Comparison of ENCODE assay signal across 9 cellular contexts in the genomic region with DNA sequence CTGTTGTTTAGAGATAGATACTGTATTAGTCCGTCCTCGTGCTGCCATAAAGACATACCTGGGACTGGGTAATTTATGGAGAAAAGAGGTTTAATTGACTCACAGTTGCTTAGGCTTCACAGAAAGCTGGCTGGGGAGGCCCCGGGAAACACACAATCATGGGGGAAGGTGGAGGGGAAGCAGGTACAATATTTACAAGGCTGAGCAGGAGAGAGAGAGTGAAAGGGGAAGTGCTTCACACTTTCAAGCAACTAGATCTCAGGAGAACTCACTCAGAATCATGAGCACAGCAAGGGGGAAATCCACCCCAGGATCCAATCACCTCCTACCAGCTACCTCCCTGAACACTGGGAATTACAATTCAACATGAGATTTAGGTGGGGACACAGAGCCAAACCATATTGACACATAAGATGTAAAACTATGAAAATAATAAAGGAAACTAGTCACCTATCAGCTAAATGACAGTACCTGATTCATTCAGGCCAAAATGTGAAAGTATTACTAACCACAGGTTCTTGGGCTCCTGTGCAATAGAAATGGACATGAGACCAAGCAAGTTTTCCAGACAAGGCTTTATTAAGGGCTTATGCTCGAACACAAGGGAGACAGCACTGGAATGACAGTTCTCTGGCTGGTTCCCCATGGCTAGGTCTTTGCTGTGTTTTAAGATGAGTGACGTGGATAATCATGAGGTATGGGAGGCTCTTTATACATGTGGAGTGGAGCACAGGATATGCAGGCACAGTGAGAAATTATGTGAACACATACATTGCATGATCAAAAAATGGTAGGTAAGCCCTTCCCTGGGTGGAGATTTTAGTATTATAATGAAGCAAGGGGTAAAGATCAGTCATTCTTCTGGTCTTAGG. TPM values are rescaled to one million over a fixed set of nuclear protein-coding genes. Genes with fewer than 3 reads are reported as not detected.
A peak's percentile ranks its signal among the peaks of the same experiment; 100 is the strongest.
DNase-seq lines count a peak whose midpoint lies in the region; ATAC-seq lines count a peak whose summit lies in the region.
"Not testable (repeated sequence)": the region's sequence is repeated elsewhere in the genome, so short reads cannot be mapped to it uniquely, and the experiment has no call there.
"Had no signal": no experiment of that assay in that cellular context is flagged by ENCODE, and none has a peak within 500 bp of the region (broad histone marks: within the 10 kb centered on the region; RNA-seq: fewer than 3 reads in every experiment).

No MANE protein-coding gene starts in this region.

- H3K27me3 Mint-ChIP-seq in IgD-negative memory B cell, naive B cell: not testable (repeated sequence)

- H3K4me1 Mint-ChIP-seq in IgD-negative memory B cell, result peaks cover 10 to 25% (median 22%) of the 10 kb centered on the region in 3 donors
- H3K4me1 Mint-ChIP-seq in naive B cell, result peaks cover 14 to 42% (median 37%) of the 10 kb centered on the region in 3 donors

- not testable (repeated sequence) for H3K9me3 Mint-ChIP-seq in IgD-negative memory B cell, naive B cell

- peak; percentile 60 for DNase-seq in naive B cell

- ATAC-seq in GM18499 (IDR thresholded peaks at IDR 0.05; ENCODE audit: insufficient read depth, unreplicated experiment), result peak; percentile 80
- ATAC-seq in GM19023 (IDR thresholded peaks at IDR 0.05; ENCODE audit: unreplicated experiment), result peak; percentile 90
- ATAC-seq in GM21360 (IDR thresholded peaks at IDR 0.05; ENCODE audit: unreplicated experiment), result peak; percentile 98
- peak; percentile 96 for ATAC-seq in HG02571 (IDR thresholded peaks at IDR 0.05; ENCODE audit: unreplicated experiment)
- ATAC-seq in HG02973 (IDR thresholded peaks at IDR 0.05; ENCODE audit: unreplicated experiment), result peak; percentile 95
- ATAC-seq in HG03280 (IDR thresholded peaks at IDR 0.05; ENCODE audit: unreplicated experiment), result peak; percentile 89
- ATAC-seq in naive B cell (ENCODE audit: low read depth in 2 of 2), result peak; percentile 98

- H3K36me3 Mint-ChIP-seq in IgD-negative memory B cell, naive B cell: not testable (repeated sequence)

- H3K27ac Mint-ChIP-seq in IgD-negative memory B cell (peak overlapping the region; percentile 72 to 93 (median 75)), naive B cell (peak overlapping the region; percentile 85 to 97 (median 93))

- H3K4me3 Mint-ChIP-seq in IgD-negative memory B cell (peak overlapping the region in 2 of 4 donors; percentile 12 to 30), naive B cell (peak overlapping the region in 7 of 8 donors; percentile 4 to 65 (median 53))

RNA-seq across cellular contexts. Expression of gene OR2T27, which starts 8.4 kb away (rescaled TPM):
- polyA plus RNA-seq in IgD-negative memory B cell, result not detected
- not detected for polyA plus RNA-seq in naive B cell (ENCODE audit: low read depth in 6 of 6)
- polyA plus RNA-seq: sigmoid colon had no signal

RNA-seq across cellular contexts. Expression of gene OR2T35, which starts 18.6 kb away (rescaled TPM):
- not detected for polyA plus RNA-seq in IgD-negative memory B cell
- polyA plus RNA-seq in naive B cell (ENCODE audit: low read depth in 6 of 6), result under 1 TPM in 2 of 6 donors, not detected in 4; 0.13 to 0.16 TPM
- polyA plus RNA-seq: sigmoid colon had no signal

RNA-seq across cellular contexts. Expression of gene OR2T11, which starts 28.8 kb away (rescaled TPM):
- not detected for polyA plus RNA-seq in IgD-negative memory B cell
- polyA plus RNA-seq in naive B cell (ENCODE audit: low read depth in 6 of 6), result under 1 TPM in 1 of 6 donors, not detected in 5; 0.18 TPM
- polyA plus RNA-seq: sigmoid colon had no signal

RNA-seq across cellular contexts. Expression of gene OR14I1, which starts 38.9 kb away (rescaled TPM):
- not detected for polyA plus RNA-seq in IgD-negative memory B cell
- polyA plus RNA-seq in naive B cell (ENCODE audit: low read depth in 6 of 6), result not detected
- polyA plus RNA-seq: sigmoid colon had no signal

Comparison
In these comparisons a context has a peak if more than half of its experiments do, and no peak if none do; other contexts are left out.
1. Peak in every context shown above with its lines: DNase-seq and ATAC-seq.